ENCODE assay signal across 1 cellular context in the genomic region with DNA sequence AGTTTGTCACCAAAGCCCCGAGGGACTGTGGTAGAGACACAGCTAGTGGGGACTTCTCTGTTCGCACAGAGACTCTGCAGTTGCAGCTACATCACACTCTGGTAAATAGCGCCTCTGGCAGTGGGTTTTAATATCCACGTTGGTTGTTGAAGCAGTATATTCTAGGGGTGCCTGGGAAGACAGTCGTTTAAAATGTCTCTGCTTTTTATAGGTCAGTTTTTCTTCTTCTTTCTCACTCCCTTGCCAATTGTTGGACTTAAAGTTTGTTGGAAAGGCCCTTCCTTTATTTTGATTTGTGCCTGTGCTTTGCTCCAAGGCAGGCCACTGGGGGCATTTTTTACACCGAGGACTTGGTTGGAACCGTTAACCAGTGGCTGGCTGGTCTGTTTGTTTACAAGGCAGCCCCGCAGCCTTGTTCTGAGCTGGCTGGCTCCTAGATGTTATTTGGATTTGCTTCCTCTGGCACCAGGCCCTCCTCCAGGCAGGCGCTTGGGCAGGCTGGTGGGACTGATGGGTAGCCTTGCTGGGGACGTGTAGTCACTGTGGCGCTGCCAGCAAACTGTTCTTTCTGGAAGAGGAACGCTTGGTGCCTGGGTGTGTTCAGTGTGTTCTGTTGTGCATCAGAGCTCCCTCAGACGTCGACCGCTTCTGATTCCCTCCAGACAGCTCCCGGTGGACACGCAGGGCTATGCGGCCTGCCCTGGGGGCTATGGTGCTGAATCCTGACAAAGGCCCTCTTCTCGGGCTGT.
TF ChIP-seq lines count a peak whose summit lies in the region.

No MANE protein-coding gene starts in this region.

TF ChIP-seq in A549, 52 proteins besides CTCF, POLR2A, EP300 and RAD21:
- TF ChIP-seq, protein P1, sequence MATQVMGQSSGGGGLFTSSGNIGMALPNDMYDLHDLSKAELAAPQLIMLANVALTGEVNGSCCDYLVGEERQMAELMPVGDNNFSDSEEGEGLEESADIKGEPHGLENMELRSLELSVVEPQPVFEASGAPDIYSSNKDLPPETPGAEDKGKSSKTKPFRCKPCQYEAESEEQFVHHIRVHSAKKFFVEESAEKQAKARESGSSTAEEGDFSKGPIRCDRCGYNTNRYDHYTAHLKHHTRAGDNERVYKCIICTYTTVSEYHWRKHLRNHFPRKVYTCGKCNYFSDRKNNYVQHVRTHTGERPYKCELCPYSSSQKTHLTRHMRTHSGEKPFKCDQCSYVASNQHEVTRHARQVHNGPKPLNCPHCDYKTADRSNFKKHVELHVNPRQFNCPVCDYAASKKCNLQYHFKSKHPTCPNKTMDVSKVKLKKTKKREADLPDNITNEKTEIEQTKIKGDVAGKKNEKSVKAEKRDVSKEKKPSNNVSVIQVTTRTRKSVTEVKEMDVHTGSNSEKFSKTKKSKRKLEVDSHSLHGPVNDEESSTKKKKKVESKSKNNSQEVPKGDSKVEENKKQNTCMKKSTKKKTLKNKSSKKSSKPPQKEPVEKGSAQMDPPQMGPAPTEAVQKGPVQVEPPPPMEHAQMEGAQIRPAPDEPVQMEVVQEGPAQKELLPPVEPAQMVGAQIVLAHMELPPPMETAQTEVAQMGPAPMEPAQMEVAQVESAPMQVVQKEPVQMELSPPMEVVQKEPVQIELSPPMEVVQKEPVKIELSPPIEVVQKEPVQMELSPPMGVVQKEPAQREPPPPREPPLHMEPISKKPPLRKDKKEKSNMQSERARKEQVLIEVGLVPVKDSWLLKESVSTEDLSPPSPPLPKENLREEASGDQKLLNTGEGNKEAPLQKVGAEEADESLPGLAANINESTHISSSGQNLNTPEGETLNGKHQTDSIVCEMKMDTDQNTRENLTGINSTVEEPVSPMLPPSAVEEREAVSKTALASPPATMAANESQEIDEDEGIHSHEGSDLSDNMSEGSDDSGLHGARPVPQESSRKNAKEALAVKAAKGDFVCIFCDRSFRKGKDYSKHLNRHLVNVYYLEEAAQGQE (IDR thresholded peaks at IDR 0.05) = no peak
- TF ChIP-seq TFCP2L1 (CRISPR knock-in tag; IDR thresholded peaks at IDR 0.05) = no peak
- TF ChIP-seq, protein P2, sequence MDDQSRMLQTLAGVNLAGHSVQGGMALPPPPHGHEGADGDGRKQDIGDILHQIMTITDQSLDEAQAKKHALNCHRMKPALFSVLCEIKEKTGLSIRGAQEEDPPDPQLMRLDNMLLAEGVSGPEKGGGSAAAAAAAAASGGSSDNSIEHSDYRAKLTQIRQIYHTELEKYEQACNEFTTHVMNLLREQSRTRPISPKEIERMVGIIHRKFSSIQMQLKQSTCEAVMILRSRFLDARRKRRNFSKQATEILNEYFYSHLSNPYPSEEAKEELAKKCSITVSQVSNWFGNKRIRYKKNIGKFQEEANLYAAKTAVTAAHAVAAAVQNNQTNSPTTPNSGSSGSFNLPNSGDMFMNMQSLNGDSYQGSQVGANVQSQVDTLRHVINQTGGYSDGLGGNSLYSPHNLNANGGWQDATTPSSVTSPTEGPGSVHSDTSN (IDR thresholded peaks at IDR 0.05) = no peak
- no peak for TF ChIP-seq HEYL (CRISPR knock-in tag; IDR thresholded peaks at IDR 0.05)
- no peak for TF ChIP-seq RNF2 (IDR thresholded peaks at IDR 0.05; ENCODE audit: borderline replicate concordance, low read depth)
- no peak for TF ChIP-seq GATA3 (IDR thresholded peaks at IDR 0.05; ENCODE audit: borderline replicate concordance)
- no peak for TF ChIP-seq KDM1A (IDR thresholded peaks at IDR 0.05; ENCODE audit: low read depth)
- no peak for TF ChIP-seq ZNF302 (CRISPR knock-in tag; IDR thresholded peaks at IDR 0.05)
- TF ChIP-seq CBX2 (IDR thresholded peaks at IDR 0.05; ENCODE audit: borderline replicate concordance, low read depth) = no peak
- TF ChIP-seq NFE2L2 (conservative IDR thresholded peaks at IDR 0.05; ENCODE audit: low read length) = no peak
- no peak for TF ChIP-seq MAFK (IDR thresholded peaks at IDR 0.05; ENCODE audit: partially characterized antibody)
- TF ChIP-seq MYC (IDR thresholded peaks at IDR 0.05; ENCODE audit: borderline replicate concordance, low read length) = no peak
- no peak for TF ChIP-seq ZC3H11A (IDR thresholded peaks at IDR 0.05)
- no peak for TF ChIP-seq HOXB5 (CRISPR knock-in tag; IDR thresholded peaks at IDR 0.05)
